In the genomic region with DNA sequence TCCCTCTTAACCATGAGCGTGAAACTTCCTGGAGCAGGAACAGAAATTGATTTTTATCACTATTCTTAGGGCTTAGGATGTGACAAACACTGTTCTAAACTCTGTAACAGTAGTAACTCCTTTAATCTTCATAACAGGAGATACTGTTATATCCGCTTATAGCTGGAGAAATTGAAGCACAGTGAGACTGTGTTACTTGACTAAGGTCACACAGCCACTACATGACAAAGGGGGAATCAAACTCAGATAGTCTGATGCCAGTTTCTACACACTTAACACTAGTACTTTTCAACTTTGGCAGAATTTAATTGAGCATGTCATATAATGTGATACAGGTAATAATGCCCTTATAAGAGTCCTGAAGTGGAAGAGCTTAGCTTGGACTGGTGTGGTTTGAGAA, we compare ENCODE assay signal across 10 cellular contexts. TPM values are rescaled to one million over a fixed set of nuclear protein-coding genes. Genes with fewer than 3 reads are reported as not detected.
DNase-seq lines count a peak whose midpoint lies in the region; ATAC-seq and TF ChIP-seq lines count a peak whose summit lies in the region.
"Had no signal": no experiment of that assay in that cellular context is flagged by ENCODE, and none has a peak within 500 bp of the region (broad histone marks: within the 10 kb centered on the region; RNA-seq: fewer than 3 reads in every experiment).

No MANE protein-coding gene starts in this region.

- peaks cover 7% of the 10 kb centered on the region for H3K36me3 Mint-ChIP-seq in activated naive CD8-positive, alpha-beta T cell
- H3K36me3 Mint-ChIP-seq in activated naive CD8-positive, alpha-beta T cell treated with anti-CD3 and anti-CD28 coated beads, Interleukin-2, amount 50 U/mL, for 24 hours (ENCODE audit: low read depth), result peaks cover 22% of the 10 kb centered on the region
- H3K36me3 Mint-ChIP-seq in memory B cell, result peaks cover 14% of the 10 kb centered on the region

- H3K27me3 ChIP-seq in thoracic aorta (replicated peaks; ENCODE audit: insufficient read depth), result no peaks in the 10 kb centered on the region

- H3K9me3 Mint-ChIP-seq in activated naive CD8-positive, alpha-beta T cell (ENCODE audit: low read depth), result no peaks in the 10 kb centered on the region
- H3K9me3 Mint-ChIP-seq in activated naive CD8-positive, alpha-beta T cell treated with anti-CD3 and anti-CD28 coated beads, Interleukin-2, amount 50 U/mL, for 24 hours, result peaks cover 7% of the 10 kb centered on the region
- peaks cover 4% of the 10 kb centered on the region for H3K9me3 Mint-ChIP-seq in memory B cell

- no peak for DNase-seq in activated naive CD8-positive, alpha-beta T cell treated with anti-CD3 and anti-CD28 coated beads, Interleukin-2, amount 50 U/mL, for 24 hours
- no peak for DNase-seq in memory B cell (ENCODE audit: low spot score in 2 of 2)
- no peak for DNase-seq in thoracic aorta (ENCODE audit: low spot score)
- no peak for DNase-seq in DMS 273 (lab: John Stamatoyannopoulos, UW; ENCODE audit: unreplicated experiment)
- DNase-seq in occipital lobe (lab: John Stamatoyannopoulos, UW), result no peak
- DNase-seq in stimulated activated CD4-positive, alpha-beta T cell treated with anti-CD3 and anti-CD28 coated beads, Interleukin-4, amount 100 ng/mL, for 1 hour, result no peak
- DNase-seq: central memory CD4-positive, alpha-beta T cell had no signal

- H3K27ac ChIP-seq in VCaP (peak overlapping the region; percentile 91; the same call in 1 of the 2 replicates), thoracic aorta (peak overlapping the region; percentile 53 to 60)
- H3K27ac ChIP-seq: KMS-11 had no signal

- H3K4me1 ChIP-seq in thoracic aorta (ENCODE audit: control insufficient read depth in 1 of 2, low read depth in 2 of 2), result peaks cover 9 to 11% of the 10 kb centered on the region in 2 donors

- no peak overlapping the region for H3K27ac Mint-ChIP-seq in activated naive CD8-positive, alpha-beta T cell
- H3K27ac Mint-ChIP-seq in activated naive CD8-positive, alpha-beta T cell treated with anti-CD3 and anti-CD28 coated beads, Interleukin-2, amount 50 U/mL, for 24 hours, result no peak overlapping the region
- H3K27ac Mint-ChIP-seq in memory B cell, result peak overlapping the region; percentile 12

- peak overlapping the region; percentile 58 for H3K4me3 Mint-ChIP-seq in activated naive CD8-positive, alpha-beta T cell
- no peak overlapping the region for H3K4me3 Mint-ChIP-seq in activated naive CD8-positive, alpha-beta T cell treated with anti-CD3 and anti-CD28 coated beads, Interleukin-2, amount 50 U/mL, for 24 hours
- no peak overlapping the region for H3K4me3 Mint-ChIP-seq in memory B cell

- peaks cover 8% of the 10 kb centered on the region for H3K36me3 ChIP-seq in thoracic aorta

- H3K4me3 ChIP-seq in thoracic aorta, result peak overlapping the region; percentile 97

- no peaks in the 10 kb centered on the region for H3K27me3 Mint-ChIP-seq in activated naive CD8-positive, alpha-beta T cell
- H3K27me3 Mint-ChIP-seq in activated naive CD8-positive, alpha-beta T cell treated with anti-CD3 and anti-CD28 coated beads, Interleukin-2, amount 50 U/mL, for 24 hours, result no peaks in the 10 kb centered on the region
- H3K27me3 Mint-ChIP-seq in memory B cell, result no peaks in the 10 kb centered on the region

- no peak for TF ChIP-seq CTCF in VCaP (conservative IDR thresholded peaks at IDR 0.05)
- no peak for TF ChIP-seq CTCF in thoracic aorta (IDR thresholded peaks at IDR 0.05)

- peaks cover 21% of the 10 kb centered on the region for H3K4me1 Mint-ChIP-seq in activated naive CD8-positive, alpha-beta T cell (ENCODE audit: low read depth)
- H3K4me1 Mint-ChIP-seq in activated naive CD8-positive, alpha-beta T cell treated with anti-CD3 and anti-CD28 coated beads, Interleukin-2, amount 50 U/mL, for 24 hours, result peaks cover 22% of the 10 kb centered on the region
- H3K4me1 Mint-ChIP-seq in memory B cell, result peaks cover 9% of the 10 kb centered on the region

- H3K9me3 ChIP-seq in thoracic aorta, result no peaks in the 10 kb centered on the region

- ATAC-seq in activated naive CD8-positive, alpha-beta T cell treated with anti-CD3 and anti-CD28 coated beads, Interleukin-2, amount 50 U/mL, for 24 hours, result no peak
- ATAC-seq in memory B cell (ENCODE audit: low read depth) (no peak), thoracic aorta (ENCODE audit: insufficient number of reproducible peaks, low FRiP score, low read depth) (no peak)

RNA-seq across cellular contexts. Expression of gene TARS3, which starts 0.8 kb away (rescaled TPM):
- total RNA-seq in thoracic aorta (10 to 100 TPM; 20.5 to 21.3 TPM), occipital lobe (34.9 TPM)
